Comparison of ENCODE assay signal across 9 cellular contexts in the genomic region with DNA sequence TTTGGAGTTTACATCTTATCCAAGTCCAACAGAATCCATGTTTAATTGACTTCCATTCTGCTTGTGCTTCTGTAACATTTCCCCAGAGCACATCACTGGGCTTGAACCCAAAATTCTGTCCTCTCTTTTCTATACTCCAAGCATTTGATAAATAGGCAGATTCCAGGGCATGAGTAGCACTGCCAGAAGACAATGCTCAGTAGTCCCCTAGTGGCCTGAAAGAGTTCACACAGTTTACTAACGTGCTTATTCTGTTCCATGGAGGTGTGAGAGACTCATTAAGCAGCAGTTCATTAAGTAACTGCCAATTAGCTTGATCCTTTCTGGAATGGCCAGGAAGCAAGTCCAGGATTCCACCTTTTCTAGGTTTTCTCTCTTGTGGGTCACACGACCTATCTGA. TPM values are rescaled to one million over a fixed set of nuclear protein-coding genes. Genes with fewer than 3 reads are reported as not detected.
DNase-seq lines count a peak whose midpoint lies in the region; ATAC-seq and TF ChIP-seq lines count a peak whose summit lies in the region.
"Had no signal": no experiment of that assay in that cellular context is flagged by ENCODE, and none has a peak within 500 bp of the region (broad histone marks: within the 10 kb centered on the region; RNA-seq: fewer than 3 reads in every experiment).

No MANE protein-coding gene starts in this region.

- H3K36me3 Mint-ChIP-seq in nephron (ENCODE audit: low read depth) = no peaks in the 10 kb centered on the region

- no peak overlapping the region for H3K4me3 Mint-ChIP-seq in nephron

- peak; percentile 64 for ATAC-seq in HG03060 (IDR thresholded peaks at IDR 0.05; ENCODE audit: low read depth, unreplicated experiment)
- ATAC-seq in RWPE2 (ENCODE audit: low read depth) = peak; percentile 71; the same call in 2 of the 3 replicates

- no peak overlapping the region for H3K27ac Mint-ChIP-seq in nephron

- H3K4me1 ChIP-seq in RWPE2 (ENCODE audit: insufficient read depth, poor library complexity, severe bottlenecking) (no peaks in the 10 kb centered on the region), ascending aorta (no peaks in the 10 kb centered on the region)

- H3K27me3 ChIP-seq in RWPE2 (ENCODE audit: insufficient read depth, poor library complexity, severe bottlenecking) (peaks cover 2% of the 10 kb centered on the region), ascending aorta (no peaks in the 10 kb centered on the region)

- no peaks in the 10 kb centered on the region for H3K9me3 Mint-ChIP-seq in nephron

- H3K9me3 ChIP-seq in RWPE2 (ENCODE audit: severe bottlenecking) (peaks cover 4% of the 10 kb centered on the region), ascending aorta (no peaks in the 10 kb centered on the region)

- H3K27ac ChIP-seq in RWPE2 (ENCODE audit: poor library complexity, severe bottlenecking) = no peak overlapping the region
- H3K27ac ChIP-seq in ascending aorta = no peak overlapping the region

- no peak overlapping the region for H3K4me3 ChIP-seq in RWPE2 (ENCODE audit: severe bottlenecking)
- no peak overlapping the region for H3K4me3 ChIP-seq in ascending aorta

- peak; percentile 31 for DNase-seq in NCI-H1694 treated with DMSO at 0.1 percent for 48 hours (lab: John Stamatoyannopoulos, UW)
- DNase-seq in NCI-H1694 (lab: John Stamatoyannopoulos, UW) = no peak
- DNase-seq in RWPE2 (ENCODE audit: low spot score) = no peak
- DNase-seq in NOMO-1 treated with dmso at 0.1 percent for 144 hours (lab: John Stamatoyannopoulos, UW; ENCODE audit: unreplicated experiment) = no peak
- no peak for DNase-seq in NOMO-1 treated with DMSO at 0.1 percent for 48 hours (lab: John Stamatoyannopoulos, UW; ENCODE audit: unreplicated experiment)
- no peak for DNase-seq in ascending aorta (ENCODE audit: low spot score in 2 of 2)

- H3K36me3 ChIP-seq in RWPE2 (ENCODE audit: low read depth) (no peaks in the 10 kb centered on the region), ascending aorta (no peaks in the 10 kb centered on the region)

- TF ChIP-seq CTCF in RWPE2 (IDR thresholded peaks at IDR 0.05; ENCODE audit: poor library complexity, severe bottlenecking) (peak; percentile 48), nephron (IDR thresholded peaks at IDR 0.05; ENCODE audit: unreplicated experiment in 3 of 3) (peak; percentile 32 to 57 (median 43)), ascending aorta (IDR thresholded peaks at IDR 0.05) (no peak)

- intact Hi-C loops in ascending aorta (cut with DNase I) = no loop called here

- no peaks in the 10 kb centered on the region for H3K27me3 Mint-ChIP-seq in nephron (ENCODE audit: low read depth)

- no peaks in the 10 kb centered on the region for H3K4me1 Mint-ChIP-seq in nephron

RNA-seq across cellular contexts. Expression of a gene that starts 9.4 kb away (rescaled TPM):
- total RNA-seq in ascending aorta = not detected
- total RNA-seq: subcutaneous adipose tissue had no signal

Comparison
In these comparisons a context has a peak if more than half of its experiments do, and no peak if none do; other contexts are left out.
1. CTCF ChIP-seq: peak in RWPE2 (single experiment) and nephron (3 of 3); none in ascending aorta (0 of 3).